7 cellular contexts compared by ENCODE assay signal in genomic region chr11:119263352-119263940, GRCh38. TPM values are rescaled to one million over a fixed set of nuclear protein-coding genes. Genes with fewer than 3 reads are reported as not detected.
DNase-seq lines count a peak whose midpoint lies in the region; ATAC-seq and TF ChIP-seq lines count a peak whose summit lies in the region.

No MANE protein-coding gene starts in this region.

- peak overlapping the region in 1 of 3 donors; percentile 7 for H3K4me3 ChIP-seq in skeletal muscle tissue (ENCODE audit: low read length in 3 of 3)

- H3K9me3 ChIP-seq in skeletal muscle tissue (ENCODE audit: control insufficient read depth in 3 of 3, low read length in 3 of 3): no peaks in the 10 kb centered on the region

- TF ChIP-seq CTCF in GM13976 (IDR thresholded peaks at IDR 0.05; ENCODE audit: borderline replicate concordance, control extremely low read depth, extremely low read depth, insufficient read depth, missing control alignments): no peak

- peak overlapping the region in 1 of 3 donors; percentile 43 for H3K9ac ChIP-seq in skeletal muscle tissue (ENCODE audit: low read depth in 1 of 3, low read length in 3 of 3)

- in situ Hi-C loops in GM13976 (cut with MboI; ENCODE audit: low sequenced_read_pairs, unreplicated experiment): no loop called here

- DNase-seq in GM13976 (ENCODE audit: low spot score): peak; percentile 34
- peak; percentile 9 for DNase-seq in RPMI7951 (ENCODE audit: low read depth)
- DNase-seq in germinal center (ENCODE audit: low spot score): peak; percentile 3
- no peak for DNase-seq in stimulated activated CD8-positive, alpha-beta memory T cell treated with anti-CD3 and anti-CD28 coated beads, Interleukin-4, amount 100 ng/mL, for 48 hours
- no peak for DNase-seq in DMS53 treated with DMSO at 0.1 percent for 48 hours (lab: John Stamatoyannopoulos, UW; ENCODE audit: unreplicated experiment)

- H3K36me3 ChIP-seq in skeletal muscle tissue (ENCODE audit: control insufficient read depth in 3 of 3, insufficient read depth in 3 of 3, low read length in 3 of 3): no peaks in the 10 kb centered on the region

- peak overlapping the region; percentile 59 for H3K27ac ChIP-seq in skeletal muscle tissue (ENCODE audit: low read depth, low read length)

- peaks cover 9 to 21% (median 16%) of the 10 kb centered on the region in 3 donors for H3K4me1 ChIP-seq in skeletal muscle tissue (ENCODE audit: control insufficient read depth in 3 of 3, insufficient read depth in 3 of 3, low read length in 3 of 3)

- ATAC-seq in HG03520 (IDR thresholded peaks at IDR 0.05; ENCODE audit: unreplicated experiment): no peak

- no peaks in the 10 kb centered on the region for H3K27me3 ChIP-seq in skeletal muscle tissue (ENCODE audit: control insufficient read depth in 3 of 3, insufficient read depth in 3 of 3, low read length in 3 of 3)

RNA-seq across cellular contexts. Expression of gene MCAM, which starts 53.5 kb away (rescaled TPM):
- 57.2 and 91.7 TPM in 2 replicates for total RNA-seq in RPMI7951 (2014; rRNA removed; shearing (Covaris generic))
- total RNA-seq in skeletal muscle tissue: 120 TPM

RNA-seq across cellular contexts. Expression of gene CBL, which starts 57.3 kb away (rescaled TPM):
- total RNA-seq in RPMI7951 (2014; rRNA removed; shearing (Covaris generic)): 12.7 and 14.1 TPM in 2 replicates
- total RNA-seq in skeletal muscle tissue: 9.9 TPM

Comparison
In these comparisons a context has a peak if more than half of its experiments do, and no peak if none do; other contexts are left out.
1. DNase-seq: peak in GM13976 (single experiment), RPMI7951 (single experiment) and germinal center (single experiment); none in stimulated activated CD8-positive, alpha-beta memory T cell treated with anti-CD3 and anti-CD28 coated beads, Interleukin-4, amount 100 ng/mL, for 48 hours (single experiment) and DMS53 treated with DMSO at 0.1 percent for 48 hours (single experiment).